In genomic region chr3:143121240-143122088, GRCh38 we compare ENCODE assay signal across 8 cellular contexts.
DNase-seq lines count a peak whose midpoint lies in the region; ATAC-seq and TF ChIP-seq lines count a peak whose summit lies in the region.

No MANE protein-coding gene starts in this region.

- in situ Hi-C loops in GM13977 (cut with MboI; ENCODE audit: low pct_unique_long_range_greater_than_20kb, low sequenced_read_pairs, unreplicated experiment), result loop anchor here (10.0 kb wide), 1 partner anchor 523 kb away; no protein-coding TSS in a partner anchor

- H3K27me3 Mint-ChIP-seq in dendritic cell treated with granulocyte-macrophage colony-stimulating factor and Interleukin-4, amounts not matched to agents 40 ng/mL and 50 ng/mL, for 4 days, result peaks cover 23% of the 10 kb centered on the region
- no peaks in the 10 kb centered on the region for H3K27me3 Mint-ChIP-seq in memory B cell

- DNase-seq in GM13977 (ENCODE audit: low spot score) (peak; percentile 74), memory B cell (ENCODE audit: low spot score in 2 of 2) (peak; percentile 44 to 65), SKM-1 treated with dmso at 0.1 percent for 144 hours (lab: John Stamatoyannopoulos, UW; ENCODE audit: unreplicated experiment) (no peak), NCI-H1105 (lab: John Stamatoyannopoulos, UW) (no peak)
- peak; percentile 67 to 73 for DNase-seq in activated CD4-positive, alpha-beta T cell treated with anti-CD3 and anti-CD28 coated beads for 4 hours
- peak; percentile 70 to 74 for DNase-seq in stimulated activated CD8-positive, alpha-beta memory T cell treated with anti-CD3 and anti-CD28 coated beads, Interleukin-15, amount 100 ng/mL, for 48 hours (ENCODE audit: low read depth in 2 of 2)

- H3K4me1 Mint-ChIP-seq in dendritic cell treated with granulocyte-macrophage colony-stimulating factor and Interleukin-4, amounts not matched to agents 40 ng/mL and 50 ng/mL, for 4 days (ENCODE audit: low read depth), result peaks cover 48% of the 10 kb centered on the region
- H3K4me1 Mint-ChIP-seq in memory B cell, result peaks cover 24% of the 10 kb centered on the region

- intact Hi-C loops in dendritic cell treated with granulocyte-macrophage colony-stimulating factor and Interleukin-4, amounts not matched to agents 40 ng/mL and 50 ng/mL, for 4 days (cut with micrococcal nuclease), result loop anchor here (5.0 to 10.0 kb wide), 3 partner anchors 41 to 551 kb away; no protein-coding TSS in a partner anchor

- H3K4me3 Mint-ChIP-seq in dendritic cell treated with granulocyte-macrophage colony-stimulating factor and Interleukin-4, amounts not matched to agents 40 ng/mL and 50 ng/mL, for 4 days, result peak overlapping the region; percentile 84
- H3K4me3 Mint-ChIP-seq in memory B cell, result peak overlapping the region; percentile 63

- peak; percentile 12 for ATAC-seq in HG03280 (IDR thresholded peaks at IDR 0.05; ENCODE audit: unreplicated experiment)
- peak; percentile 14 for ATAC-seq in memory B cell (ENCODE audit: low read depth)

- H3K36me3 Mint-ChIP-seq in dendritic cell treated with granulocyte-macrophage colony-stimulating factor and Interleukin-4, amounts not matched to agents 40 ng/mL and 50 ng/mL, for 4 days (ENCODE audit: low read depth), result peaks cover 15% of the 10 kb centered on the region
- H3K36me3 Mint-ChIP-seq in memory B cell, result peaks cover 2% of the 10 kb centered on the region

- H3K9me3 Mint-ChIP-seq in dendritic cell treated with granulocyte-macrophage colony-stimulating factor and Interleukin-4, amounts not matched to agents 40 ng/mL and 50 ng/mL, for 4 days, result no peaks in the 10 kb centered on the region
- H3K9me3 Mint-ChIP-seq in memory B cell, result no peaks in the 10 kb centered on the region

- peak; percentile 69 for TF ChIP-seq CTCF in GM13977 (IDR thresholded peaks at IDR 0.05; ENCODE audit: extremely low read depth, insufficient read depth, missing control alignments)

- peak overlapping the region; percentile 17 for H3K27ac Mint-ChIP-seq in dendritic cell treated with granulocyte-macrophage colony-stimulating factor and Interleukin-4, amounts not matched to agents 40 ng/mL and 50 ng/mL, for 4 days
- peak overlapping the region; percentile 20 for H3K27ac Mint-ChIP-seq in memory B cell

Comparison
In these comparisons a context has a peak if more than half of its experiments do, and no peak if none do; other contexts are left out.
1. DNase-seq: peak in GM13977 (single experiment), activated CD4-positive, alpha-beta T cell treated with anti-CD3 and anti-CD28 coated beads for 4 hours (2 of 2), memory B cell (2 of 2) and stimulated activated CD8-positive, alpha-beta memory T cell treated with anti-CD3 and anti-CD28 coated beads, Interleukin-15, amount 100 ng/mL, for 48 hours (2 of 2); none in SKM-1 treated with dmso at 0.1 percent for 144 hours (single experiment) and NCI-H1105 (single experiment).